In the genomic region with DNA sequence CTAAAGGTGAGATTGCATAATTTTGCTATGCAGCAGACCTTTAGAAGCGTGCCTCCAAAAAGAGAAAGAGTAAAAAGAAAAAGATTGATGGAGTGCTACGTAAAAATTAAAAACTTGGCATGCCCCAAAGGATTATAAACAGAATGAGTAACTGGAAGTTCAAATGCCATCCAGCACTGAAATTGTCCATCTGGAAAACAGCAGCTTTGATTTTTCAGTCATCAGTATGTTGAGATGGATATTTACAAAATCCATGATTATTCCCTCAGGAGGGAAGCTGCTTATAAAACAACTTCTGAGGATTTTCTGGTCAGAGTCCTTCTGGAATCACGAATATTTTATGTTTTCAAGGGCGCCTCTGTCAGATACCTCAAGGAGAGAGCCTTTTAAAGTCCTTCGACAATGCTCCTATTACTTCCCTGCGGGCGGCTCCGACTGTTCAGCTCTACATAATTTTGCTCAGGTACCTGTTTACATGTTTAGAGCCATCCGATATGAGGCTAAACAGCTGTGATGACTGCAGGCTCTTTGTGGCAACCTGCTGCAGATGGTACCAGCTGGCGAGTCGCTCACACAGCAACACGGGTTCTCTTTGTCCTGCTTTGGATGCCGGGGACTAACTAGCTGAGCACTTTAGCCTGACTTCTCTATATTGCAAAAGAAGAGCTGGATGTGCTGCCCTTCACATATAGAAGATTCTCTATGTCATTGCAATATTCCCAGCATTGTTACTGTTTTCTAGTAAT, we compare ENCODE assay signal across 1 cellular context.
TF ChIP-seq lines count a peak whose summit lies in the region.

No MANE protein-coding gene starts in this region.

TF ChIP-seq in IMR-90, 13 proteins besides CTCF, POLR2A, EP300 and RAD21 (continued from another document):
- TF ChIP-seq NFE2L2 (IDR thresholded peaks at IDR 0.05; ENCODE audit: low read depth, low read length) (no peak), CHD1 (IDR thresholded peaks at IDR 0.05; ENCODE audit: low read depth, low read length) (no peak), MXI1 (IDR thresholded peaks at IDR 0.05; ENCODE audit: borderline replicate concordance, low read depth, low read length) (no peak), MAFK (IDR thresholded peaks at IDR 0.05; ENCODE audit: low read depth, low read length) (no peak), SMC3 (IDR thresholded peaks at IDR 0.05; ENCODE audit: low read depth, low read length) (no peak), CEBPB (IDR thresholded peaks at IDR 0.05; ENCODE audit: low read depth, low read length) (no peak), RCOR1 (IDR thresholded peaks at IDR 0.05; ENCODE audit: insufficient replicate concordance, low read length) (no peak)
- TF ChIP-seq, protein P1, sequence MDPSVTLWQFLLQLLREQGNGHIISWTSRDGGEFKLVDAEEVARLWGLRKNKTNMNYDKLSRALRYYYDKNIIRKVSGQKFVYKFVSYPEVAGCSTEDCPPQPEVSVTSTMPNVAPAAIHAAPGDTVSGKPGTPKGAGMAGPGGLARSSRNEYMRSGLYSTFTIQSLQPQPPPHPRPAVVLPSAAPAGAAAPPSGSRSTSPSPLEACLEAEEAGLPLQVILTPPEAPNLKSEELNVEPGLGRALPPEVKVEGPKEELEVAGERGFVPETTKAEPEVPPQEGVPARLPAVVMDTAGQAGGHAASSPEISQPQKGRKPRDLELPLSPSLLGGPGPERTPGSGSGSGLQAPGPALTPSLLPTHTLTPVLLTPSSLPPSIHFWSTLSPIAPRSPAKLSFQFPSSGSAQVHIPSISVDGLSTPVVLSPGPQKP (IDR thresholded peaks at IDR 0.05; ENCODE audit: borderline replicate concordance, low read depth, low read length), result no peak
- TF ChIP-seq, protein P2, sequence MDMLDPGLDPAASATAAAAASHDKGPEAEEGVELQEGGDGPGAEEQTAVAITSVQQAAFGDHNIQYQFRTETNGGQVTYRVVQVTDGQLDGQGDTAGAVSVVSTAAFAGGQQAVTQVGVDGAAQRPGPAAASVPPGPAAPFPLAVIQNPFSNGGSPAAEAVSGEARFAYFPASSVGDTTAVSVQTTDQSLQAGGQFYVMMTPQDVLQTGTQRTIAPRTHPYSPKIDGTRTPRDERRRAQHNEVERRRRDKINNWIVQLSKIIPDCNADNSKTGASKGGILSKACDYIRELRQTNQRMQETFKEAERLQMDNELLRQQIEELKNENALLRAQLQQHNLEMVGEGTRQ (IDR thresholded peaks at IDR 0.05; ENCODE audit: low read depth, low read length), result no peak
